7 cellular contexts compared by ENCODE assay signal in genomic region chr3:195590381-195590780, GRCh38. TPM values are rescaled to one million over a fixed set of nuclear protein-coding genes. Genes with fewer than 3 reads are reported as not detected.
"Had no signal": no experiment of that assay in that cellular context is flagged by ENCODE, and none has a peak within 500 bp of the region (broad histone marks: within the 10 kb centered on the region; RNA-seq: fewer than 3 reads in every experiment).

No MANE protein-coding gene starts in this region.

RNA-seq across cellular contexts. Expression of gene APOD, which starts 6.6 kb away (rescaled TPM):
- total RNA-seq: naive thymus-derived CD8-positive, alpha-beta T cell; natural killer cell; natural killer cell treated with Interleukin-12 subunit alpha and Interleukin-12 subunit beta and Interleukin-15 and Interleukin-18, amount 100 ng/mL, for 72 hours; progenitor cell of endocrine pancreas; renal cortical epithelial cell had no signal
- polyA plus RNA-seq: naive thymus-derived CD4-positive, alpha-beta T cell; naive thymus-derived CD8-positive, alpha-beta T cell; neural cell had no signal
